In the genomic region with DNA sequence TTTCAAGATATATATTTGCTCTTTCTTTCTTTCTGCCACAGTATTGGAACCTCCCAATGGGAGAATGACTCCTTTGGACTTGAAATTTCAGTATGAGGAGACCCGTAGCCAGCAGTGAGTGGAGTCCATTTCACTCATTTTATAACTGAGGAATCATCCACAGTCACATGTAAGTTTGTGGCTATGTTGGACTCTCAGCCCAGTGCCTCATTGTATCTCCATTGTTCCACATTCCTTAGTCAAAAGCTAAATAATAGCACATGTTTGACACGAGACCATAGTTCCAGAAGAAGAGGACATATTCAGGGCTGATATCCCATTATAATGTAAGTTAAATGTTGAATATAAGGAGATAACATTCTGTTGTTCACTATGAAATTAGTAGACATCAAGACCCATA, we compare ENCODE assay signal across 22 cellular contexts. TPM values are rescaled to one million over a fixed set of nuclear protein-coding genes. Genes with fewer than 3 reads are reported as not detected.
DNase-seq lines count a peak whose midpoint lies in the region; ATAC-seq and TF ChIP-seq lines count a peak whose summit lies in the region.
"Had no signal": no experiment of that assay in that cellular context is flagged by ENCODE, and none has a peak within 500 bp of the region (broad histone marks: within the 10 kb centered on the region; RNA-seq: fewer than 3 reads in every experiment).

No MANE protein-coding gene starts in this region.

- in situ Hi-C loops in SK-MEL-5 (cut with HindIII; ENCODE audit: low pct_unique_long_range_greater_than_20kb, low sequenced_read_pairs): no loop called here

- peaks cover 0 to 3% (median 0%) of the 10 kb centered on the region in 3 donors for H3K36me3 Mint-ChIP-seq in naive thymus-derived CD8-positive, alpha-beta T cell
- H3K36me3 Mint-ChIP-seq: activated CD4-positive, alpha-beta memory T cell treated with anti-CD3 and anti-CD28 coated beads for 36 hours; naive B cell had no signal

- no peak overlapping the region for H3K27ac Mint-ChIP-seq in naive thymus-derived CD8-positive, alpha-beta T cell
- H3K27ac Mint-ChIP-seq: activated CD4-positive, alpha-beta memory T cell treated with anti-CD3 and anti-CD28 coated beads for 36 hours; activated naive CD4-positive, alpha-beta T cell treated with anti-CD3 and anti-CD28 coated beads for 36 hours; progenitor cell of endocrine pancreas had no signal

- H3K27me3 ChIP-seq in right atrium auricular region (no peaks in the 10 kb centered on the region), stomach (no peaks in the 10 kb centered on the region)
- H3K27me3 ChIP-seq: spleen had no signal

- peaks cover 0 to 3% (median 0%) of the 10 kb centered on the region in 9 donors for H3K9me3 Mint-ChIP-seq in naive thymus-derived CD8-positive, alpha-beta T cell
- H3K9me3 Mint-ChIP-seq: activated CD4-positive, alpha-beta memory T cell treated with anti-CD3 and anti-CD28 coated beads for 36 hours; activated naive CD4-positive, alpha-beta T cell treated with anti-CD3 and anti-CD28 coated beads for 36 hours; dendritic cell treated with granulocyte-macrophage colony-stimulating factor and Interleukin-4, amounts not matched to agents 40 ng/mL and 50 ng/mL, for 4 days; naive B cell had no signal

- H3K4me3 Mint-ChIP-seq in naive thymus-derived CD8-positive, alpha-beta T cell: no peak overlapping the region
- H3K4me3 Mint-ChIP-seq: activated CD4-positive, alpha-beta memory T cell treated with anti-CD3 and anti-CD28 coated beads for 36 hours; activated naive CD4-positive, alpha-beta T cell treated with anti-CD3 and anti-CD28 coated beads for 36 hours; dendritic cell treated with granulocyte-macrophage colony-stimulating factor and Interleukin-4, amounts not matched to agents 40 ng/mL and 50 ng/mL, for 4 days; naive B cell had no signal

- no peak for TF ChIP-seq EP300 in stomach (IDR thresholded peaks at IDR 0.05)

- H3K4me3 ChIP-seq in right atrium auricular region (no peak overlapping the region), stomach (no peak overlapping the region)
- H3K4me3 ChIP-seq: spleen had no signal

- WGBS in stomach, 5 donors: 59 to 71% (median 68%) methylated on average over 2 of the region's 2 CpGs

- peak overlapping the region; percentile 73 to 81 for H3K27ac ChIP-seq in right atrium auricular region
- H3K27ac ChIP-seq in stomach: peak overlapping the region in 3 of 5 donors; percentile 15 to 56 (median 22)
- H3K27ac ChIP-seq: WERI-Rb-1 had no signal

- POLR2A ChIA-PET in naive thymus-derived CD8-positive, alpha-beta T cell (lab: Charles Lee): no interaction called here

- no peaks in the 10 kb centered on the region for H3K9me3 ChIP-seq in right atrium auricular region
- no peaks in the 10 kb centered on the region for H3K9me3 ChIP-seq in stomach
- H3K9me3 ChIP-seq: spleen had no signal

- ATAC-seq in GM21717 (IDR thresholded peaks at IDR 0.05; ENCODE audit: unreplicated experiment) (peak; percentile 15), GM19328 (IDR thresholded peaks at IDR 0.05; ENCODE audit: unreplicated experiment) (no peak), HG03196 (IDR thresholded peaks at IDR 0.05; ENCODE audit: unreplicated experiment) (no peak)
- ATAC-seq in naive thymus-derived CD8-positive, alpha-beta T cell: no peak

- no peaks in the 10 kb centered on the region for H3K4me1 Mint-ChIP-seq in naive thymus-derived CD8-positive, alpha-beta T cell
- H3K4me1 Mint-ChIP-seq: naive B cell had no signal

- H3K4me1 ChIP-seq in right atrium auricular region: peaks cover 0 to 12% of the 10 kb centered on the region in 2 donors
- H3K4me1 ChIP-seq in stomach: peaks cover 0 to 16% (median 6%) of the 10 kb centered on the region in 4 donors

- no peak for TF ChIP-seq POLR2A in stomach (IDR thresholded peaks at IDR 0.05)

- H3K36me3 ChIP-seq in right atrium auricular region (no peaks in the 10 kb centered on the region), stomach (no peaks in the 10 kb centered on the region)
- H3K36me3 ChIP-seq: spleen, WERI-Rb-1 had no signal

- no peak for TF ChIP-seq CTCF in right atrium auricular region (IDR thresholded peaks at IDR 0.05)
- TF ChIP-seq CTCF in stomach (IDR thresholded peaks at IDR 0.05): no peak

- DNase-seq in SK-MEL-5 (ENCODE audit: low read depth, low spot score) (peak; percentile 49), right atrium auricular region (ENCODE audit: low spot score) (no peak), stomach (no peak), DMS114 treated with DMSO at 0.1 percent for 48 hours (lab: John Stamatoyannopoulos, UW; ENCODE audit: unreplicated experiment) (no peak)
- DNase-seq in naive thymus-derived CD8-positive, alpha-beta T cell: no peak
- DNase-seq: activated CD4-positive, alpha-beta memory T cell treated with anti-CD3 and anti-CD28 coated beads for 36 hours; activated naive CD4-positive, alpha-beta T cell treated with anti-CD3 and anti-CD28 coated beads for 36 hours; DMS 273 treated with DMSO at 0.1 percent for 48 hours; erythroblast; glutamatergic neuron; GOT3; naive B cell; NCI-H146; NCI-H2227 treated with DMSO at 0.1 percent for 48 hours; SHP77 treated with DMSO at 0.1 percent for 48 hours; spleen; WERI-Rb-1 had no signal

- intact Hi-C loops in stomach (cut with DNase I; ENCODE audit: low total_unique reads): no loop called here

- peaks cover 0 to 3% (median 0%) of the 10 kb centered on the region in 5 donors for H3K27me3 Mint-ChIP-seq in naive thymus-derived CD8-positive, alpha-beta T cell
- H3K27me3 Mint-ChIP-seq: activated CD4-positive, alpha-beta memory T cell treated with anti-CD3 and anti-CD28 coated beads for 36 hours; dendritic cell treated with granulocyte-macrophage colony-stimulating factor and Interleukin-4, amounts not matched to agents 40 ng/mL and 50 ng/mL, for 4 days; progenitor cell of endocrine pancreas had no signal

RNA-seq across cellular contexts. Expression of a gene that starts 12.7 kb away (rescaled TPM):
- total RNA-seq in SK-MEL-5 (2014; rRNA removed; shearing (Covaris generic)): 103 and 109 TPM in 2 replicates
- 44.3 and 65.5 TPM in 2 replicates for polyA plus RNA-seq in SK-MEL-5 (2015; cell fraction: cytosol; rRNA removed)
- 326 and 437 TPM in 2 replicates for polyA plus RNA-seq in SK-MEL-5 (2015; cell fraction: nucleus; rRNA removed)
- total RNA-seq in right atrium auricular region (10 to 100 TPM; 56.4 to 56.5 TPM), stomach (100 to 1,000 TPM in 2 of 5 donors, 10 to 100 TPM in 3; 52.7 to 209 (median 63.1) TPM)
- polyA plus RNA-seq in stomach: 10 to 100 TPM; 10.2 to 13.6 (median 11.9) TPM
- total RNA-seq in naive thymus-derived CD8-positive, alpha-beta T cell: 10 to 100 TPM; 52.4 to 58.0 TPM
- polyA plus RNA-seq in naive thymus-derived CD8-positive, alpha-beta T cell: 1 to 10 TPM; 2.1 to 3.9 (median 2.8) TPM

RNA-seq across cellular contexts. Expression of a gene that starts 20.0 kb away (rescaled TPM):
- total RNA-seq in SK-MEL-5 (2014; rRNA removed; shearing (Covaris generic)): 415 and 458 TPM in 2 replicates
- 285 and 336 TPM in 2 replicates for polyA plus RNA-seq in SK-MEL-5 (2015; cell fraction: cytosol; rRNA removed)
- 40.9 and 69.8 TPM in 2 replicates for polyA plus RNA-seq in SK-MEL-5 (2015; cell fraction: nucleus; rRNA removed)
- total RNA-seq in right atrium auricular region: 10 to 100 TPM; 12.4 to 22.9 TPM
- 10 to 100 TPM in 2 of 5 donors, 1 to 10 TPM in 2, not detected in 1; 2.2 to 44.1 (median 18.0) TPM for total RNA-seq in stomach
- 100 to 1,000 TPM in 2 of 3 donors, 10 to 100 TPM in 1; 52.4 to 135 (median 126) TPM for polyA plus RNA-seq in stomach
- total RNA-seq in naive thymus-derived CD8-positive, alpha-beta T cell: 10 to 100 TPM; 15.8 to 20.0 TPM
- 10 to 100 TPM; 64.6 to 95.2 (median 82.1) TPM for polyA plus RNA-seq in naive thymus-derived CD8-positive, alpha-beta T cell

RNA-seq across cellular contexts. Expression of a gene that starts 32.8 kb away (rescaled TPM):
- total RNA-seq in SK-MEL-5 (2014; rRNA removed; shearing (Covaris generic)): 602 and 660 TPM in 2 replicates
- 762 and 894 TPM in 2 replicates for polyA plus RNA-seq in SK-MEL-5 (2015; cell fraction: cytosol; rRNA removed)
- polyA plus RNA-seq in SK-MEL-5 (2015; cell fraction: nucleus; rRNA removed): 85.2 and 151 TPM in 2 replicates
- total RNA-seq in right atrium auricular region (100 to 1,000 TPM; 290 to 306 TPM), stomach (100 to 1,000 TPM; 127 to 311 (median 264) TPM)
- 100 to 1,000 TPM; 754 to 877 (median 797) TPM for polyA plus RNA-seq in stomach
- total RNA-seq in naive thymus-derived CD8-positive, alpha-beta T cell: 100 to 1,000 TPM; 186 to 198 TPM
- 100 to 1,000 TPM; 286 to 385 (median 338) TPM for polyA plus RNA-seq in naive thymus-derived CD8-positive, alpha-beta T cell
